In the genomic region with DNA sequence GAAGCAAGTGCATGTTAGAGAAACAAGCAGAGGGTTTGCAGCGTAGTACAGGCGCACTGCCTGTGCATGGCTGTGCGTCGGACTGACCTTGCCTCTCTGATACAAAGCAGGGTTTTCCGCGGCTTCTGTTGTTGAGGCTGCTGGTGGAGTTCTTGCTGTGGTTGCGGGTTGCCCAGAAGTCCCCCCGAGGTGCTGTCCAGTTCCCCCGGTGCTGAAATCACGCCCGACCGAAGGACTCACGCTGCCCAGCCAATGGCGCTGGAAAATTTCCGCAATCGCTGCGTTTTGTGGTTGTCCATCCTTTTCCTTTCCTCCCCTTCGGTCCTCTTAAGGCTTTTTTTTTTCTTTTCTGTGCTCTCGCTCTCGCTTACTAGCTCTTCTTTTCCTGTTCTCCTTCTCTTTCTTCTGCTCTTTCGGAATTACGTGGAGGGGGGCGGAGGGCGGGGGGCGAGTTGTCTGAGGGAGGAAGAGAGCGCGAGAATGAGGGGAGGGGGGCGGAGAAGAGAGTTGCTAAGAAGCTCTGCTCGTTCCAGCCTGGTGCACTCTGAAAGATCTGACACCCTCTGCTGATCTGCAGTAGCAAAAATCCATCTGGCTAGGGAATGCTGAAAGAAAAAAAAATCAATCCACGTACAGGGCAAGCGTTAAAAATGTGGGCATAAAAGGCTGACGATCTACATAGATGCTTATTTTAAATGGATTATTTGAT, we compare ENCODE assay signal across 8 cellular contexts. TPM values are rescaled to one million over a fixed set of nuclear protein-coding genes. Genes with fewer than 3 reads are reported as not detected.
DNase-seq lines count a peak whose midpoint lies in the region; ATAC-seq and TF ChIP-seq lines count a peak whose summit lies in the region.

A gene with protein sequence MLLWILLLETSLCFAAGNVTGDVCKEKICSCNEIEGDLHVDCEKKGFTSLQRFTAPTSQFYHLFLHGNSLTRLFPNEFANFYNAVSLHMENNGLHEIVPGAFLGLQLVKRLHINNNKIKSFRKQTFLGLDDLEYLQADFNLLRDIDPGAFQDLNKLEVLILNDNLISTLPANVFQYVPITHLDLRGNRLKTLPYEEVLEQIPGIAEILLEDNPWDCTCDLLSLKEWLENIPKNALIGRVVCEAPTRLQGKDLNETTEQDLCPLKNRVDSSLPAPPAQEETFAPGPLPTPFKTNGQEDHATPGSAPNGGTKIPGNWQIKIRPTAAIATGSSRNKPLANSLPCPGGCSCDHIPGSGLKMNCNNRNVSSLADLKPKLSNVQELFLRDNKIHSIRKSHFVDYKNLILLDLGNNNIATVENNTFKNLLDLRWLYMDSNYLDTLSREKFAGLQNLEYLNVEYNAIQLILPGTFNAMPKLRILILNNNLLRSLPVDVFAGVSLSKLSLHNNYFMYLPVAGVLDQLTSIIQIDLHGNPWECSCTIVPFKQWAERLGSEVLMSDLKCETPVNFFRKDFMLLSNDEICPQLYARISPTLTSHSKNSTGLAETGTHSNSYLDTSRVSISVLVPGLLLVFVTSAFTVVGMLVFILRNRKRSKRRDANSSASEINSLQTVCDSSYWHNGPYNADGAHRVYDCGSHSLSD (minus strand): TSS at position 558 of the 709 bp plus-strand sequence. CDS start 967 bp downstream, outside the sequence.

- peak; percentile 52 for ATAC-seq in left lung
- ATAC-seq in HG03025 (IDR thresholded peaks at IDR 0.05; ENCODE audit: low FRiP score, unreplicated experiment), result no peak
- no peak for ATAC-seq in activated CD4-positive, CD25-positive, alpha-beta regulatory T cell treated with anti-CD3 and anti-CD28 coated beads, Interleukin-2, amount 50 U/mL, for 24 hours
- no peak for ATAC-seq in HG03378 (IDR thresholded peaks at IDR 0.05; ENCODE audit: unreplicated experiment)

- no peaks in the 10 kb centered on the region for H3K9me3 ChIP-seq in left lung

- no peaks in the 10 kb centered on the region for H3K27me3 Mint-ChIP-seq in MCF 10A (ENCODE audit: insufficient read depth, unreplicated experiment)

- H3K9me3 Mint-ChIP-seq in MCF 10A (ENCODE audit: unreplicated experiment), result peaks cover 6% of the 10 kb centered on the region

- no peak within 1 kb of the TSS for H3K4me3 ChIP-seq in left lung

- TF ChIP-seq CTCF in MCF 10A (IDR thresholded peaks at IDR 0.05; ENCODE audit: unreplicated experiment) (no peak), left lung (IDR thresholded peaks at IDR 0.05) (no peak)

- H3K27ac Mint-ChIP-seq in MCF 10A (ENCODE audit: low read depth, unreplicated experiment), result no peak within 1 kb of the TSS

- BruUV-seq in MCF 10A (replicated peaks; lab: Mats Ljungman, UMichigan), result no TSS peak

- POLR2A ChIA-PET in MCF 10A (lab: Yijun Ruan, JAX), result interaction anchor here (0.6 kb wide), 1 partner anchor 11 kb away, joined by 3 read pairs; no protein-coding TSS in a partner anchor

- peaks cover 36 to 72% of the 10 kb centered on the region in 2 donors for H3K27me3 ChIP-seq in left lung

- no peaks in the 10 kb centered on the region for H3K4me1 Mint-ChIP-seq in MCF 10A (ENCODE audit: insufficient read depth, unreplicated experiment)

- H3K4me1 ChIP-seq in left lung, result no peaks in the 10 kb centered on the region

- H3K27ac ChIP-seq in left lung, result no peak within 1 kb of the TSS

- CTCF ChIA-PET in MCF 10A (lab: Yijun Ruan, JAX), result no interaction called here

- intact Hi-C loops in MCF 10A (cut with micrococcal nuclease) (no loop called here), left lung (cut with DNase I) (no loop called here)

- peak within 1 kb of the TSS; percentile 65 for H3K4me3 Mint-ChIP-seq in MCF 10A (ENCODE audit: unreplicated experiment)

- no peaks in the 10 kb centered on the region for H3K36me3 ChIP-seq in left lung

- peak; percentile 19 for DNase-seq in activated gamma-delta T cell treated with Interleukin-2 at 50 U/mL for 16 hours
- no peak for DNase-seq in activated gamma-delta T cell (lab: John Stamatoyannopoulos, UW)
- DNase-seq in NCI-H460 (ENCODE audit: extremely low read depth, low read depth), result peak; percentile 12
- peak; percentile 53 for DNase-seq in MCF 10A (ENCODE audit: unreplicated experiment)
- DNase-seq in left lung, result peak in 1 of 2 donors; percentile 49

- H3K36me3 Mint-ChIP-seq in MCF 10A (ENCODE audit: insufficient read depth, unreplicated experiment), result peaks cover 5% of the 10 kb centered on the region

RNA-seq across cellular contexts. Expression of the gene that starts here (rescaled TPM):
- not detected in 2 replicates for total RNA-seq in NCI-H460 (2014; rRNA removed; shearing (Covaris generic))
- not detected in 2 replicates for polyA plus RNA-seq in NCI-H460 (2014; cell fraction: nucleus; rRNA removed)
- total RNA-seq in MCF 10A (2022) (not detected in 2 replicates), left lung (not detected)

Comparison
In these comparisons a context has a peak if more than half of its experiments do, and no peak if none do; other contexts are left out.
1. Peak in DNase-seq in NCI-H460; RNA of the gene not detected or under 1 TPM.
2. Peak in DNase-seq in MCF 10A; RNA of the gene not detected or under 1 TPM.
3. Peak in ATAC-seq in left lung; RNA of the gene not detected or under 1 TPM.